ENCODE assay signal across 28 cellular contexts in genomic region chr18:50722311-50722710, GRCh38.
DNase-seq lines count a peak whose midpoint lies in the region; ATAC-seq and TF ChIP-seq lines count a peak whose summit lies in the region.
"Had no signal": no experiment of that assay in that cellular context is flagged by ENCODE, and none has a peak within 500 bp of the region (broad histone marks: within the 10 kb centered on the region; RNA-seq: fewer than 3 reads in every experiment).

No MANE protein-coding gene starts in this region.

- H3K27ac Mint-ChIP-seq in WTC11, result no peak overlapping the region
- H3K27ac Mint-ChIP-seq: activated CD4-positive, alpha-beta memory T cell treated with anti-CD3 and anti-CD28 coated beads, Interleukin-2, amount 10 ng/mL, durations not matched to agents 7 days and 5 days; activated naive CD8-positive, alpha-beta T cell treated with anti-CD3 and anti-CD28 coated beads for 36 hours; memory B cell; stimulated activated naive B cell treated with anti-CD40 and anti-IgM and Interleukin-4, amounts not matched to agents 10 μg/mL and 1 μg/mL and 100 μg/mL, for 72 hours had no signal

- no peaks in the 10 kb centered on the region for H3K79me2 ChIP-seq in Karpas-422 (ENCODE audit: low read length)

- no peak for TF ChIP-seq CTCF in WTC11 (IDR thresholded peaks at IDR 0.05)

- H4K20me1 ChIP-seq in Karpas-422 (ENCODE audit: insufficient read depth, low read depth, low read length), result no peaks in the 10 kb centered on the region
- H4K20me1 ChIP-seq: BLaER1 treated with 17β-estradiol and CSF1 and Interleukin-3, amounts not matched to agents 10 nM and 100 nM had no signal

- H3K4me3 Mint-ChIP-seq in WTC11, result no peak overlapping the region
- H3K4me3 Mint-ChIP-seq: activated CD4-positive, alpha-beta memory T cell treated with anti-CD3 and anti-CD28 coated beads, Interleukin-2, amount 10 ng/mL, durations not matched to agents 7 days and 5 days; activated naive CD8-positive, alpha-beta T cell treated with anti-CD3 and anti-CD28 coated beads for 36 hours; memory B cell; neural crest cell; stimulated activated naive B cell treated with anti-CD40 and anti-IgM and Interleukin-4, amounts not matched to agents 10 μg/mL and 1 μg/mL and 100 μg/mL, for 72 hours had no signal

- POLR2A ChIA-PET in WTC11 (lab: Charles Lee), result no interaction called here

- no peak overlapping the region for H2AFZ ChIP-seq in Karpas-422 (ENCODE audit: low read length)

- H3K9ac ChIP-seq in Karpas-422 (ENCODE audit: low read length), result no peak overlapping the region
- H3K9ac ChIP-seq: BLaER1 treated with 17β-estradiol and CSF1 and Interleukin-3, amounts not matched to agents 10 nM and 100 nM had no signal

- H3K9me2 ChIP-seq in Karpas-422 (replicated peaks; ENCODE audit: insufficient read depth, low read length), result no peaks in the 10 kb centered on the region

- no peaks in the 10 kb centered on the region for H3K9me3 Mint-ChIP-seq in WTC11
- H3K9me3 Mint-ChIP-seq: activated CD4-positive, alpha-beta memory T cell treated with anti-CD3 and anti-CD28 coated beads, Interleukin-2, amount 10 ng/mL, durations not matched to agents 7 days and 5 days; activated naive CD8-positive, alpha-beta T cell treated with anti-CD3 and anti-CD28 coated beads for 36 hours; memory B cell; neural crest cell; stimulated activated naive B cell treated with anti-CD40 and anti-IgM and Interleukin-4, amounts not matched to agents 10 μg/mL and 1 μg/mL and 100 μg/mL, for 72 hours had no signal

- H3K4me1 ChIP-seq in Karpas-422 (ENCODE audit: low read length), result no peaks in the 10 kb centered on the region
- H3K4me1 ChIP-seq: sigmoid colon had no signal

- ATAC-seq in WTC11 (peak; percentile 80), HG02642 (IDR thresholded peaks at IDR 0.05; ENCODE audit: poor library complexity, unreplicated experiment) (no peak)

- no peak overlapping the region for H3K4me3 ChIP-seq in Karpas-422 (ENCODE audit: low read length)
- H3K4me3 ChIP-seq: BLaER1 treated with 17β-estradiol and CSF1 and Interleukin-3, amounts not matched to agents 10 nM and 100 nM; cardiac muscle cell; esophagus muscularis mucosa; sigmoid colon; SK-N-MC had no signal

- H3K36me3 ChIP-seq in Karpas-422 (ENCODE audit: insufficient read depth, low read length), result no peaks in the 10 kb centered on the region
- H3K36me3 ChIP-seq: BLaER1 treated with 17β-estradiol and CSF1 and Interleukin-3, amounts not matched to agents 10 nM and 100 nM; cardiac muscle cell; esophagus muscularis mucosa; sigmoid colon had no signal

- no peaks in the 10 kb centered on the region for H3K27me3 Mint-ChIP-seq in WTC11 (ENCODE audit: low read depth)
- H3K27me3 Mint-ChIP-seq: activated CD4-positive, alpha-beta memory T cell treated with anti-CD3 and anti-CD28 coated beads, Interleukin-2, amount 10 ng/mL, durations not matched to agents 7 days and 5 days had no signal

- DNase-seq in ELR (ENCODE audit: low read depth), result peak; percentile 19
- DNase-seq in Karpas-422, result peak; percentile 49
- no peak for DNase-seq in WTC11 (ENCODE audit: low spot score)
- DNase-seq in iPS-NIHi7 (ENCODE audit: extremely low spot score), result peak; percentile 52
- DNase-seq in NCI-H2107 (lab: John Stamatoyannopoulos, UW), result no peak
- DNase-seq in SIG-M5 treated with dmso at 0.1 percent for 504 hours (lab: John Stamatoyannopoulos, UW; ENCODE audit: unreplicated experiment), result no peak
- no peak for DNase-seq in iPS-NIHi11 (ENCODE audit: low spot score)
- DNase-seq: activated CD4-positive, alpha-beta memory T cell treated with anti-CD3 and anti-CD28 coated beads, Interleukin-2, amount 10 ng/mL, durations not matched to agents 7 days and 5 days; activated CD4-positive, alpha-beta T cell treated with anti-CD3 and anti-CD28 coated beads for 1 hour; activated effector memory CD4-positive, alpha-beta T cell treated with Interleukin-2 at 50 U/mL for 16 hours; activated naive CD8-positive, alpha-beta T cell treated with anti-CD3 and anti-CD28 coated beads for 36 hours; activated T-cell treated with anti-CD3 and anti-CD28 coated beads for 4 hours; aorta; COR-L47; cortex of kidney; DMS79; foreskin melanocyte; IMR-90; sigmoid colon; stimulated activated CD4-positive, alpha-beta T cell treated with anti-CD3 and anti-CD28 coated beads, Interleukin-4, amount 100 ng/mL, for 4 hours; stimulated activated naive B cell treated with anti-CD40 and anti-IgM and Interleukin-4, amounts not matched to agents 10 μg/mL and 1 μg/mL and 100 μg/mL, for 72 hours had no signal

- peaks cover 17% of the 10 kb centered on the region for H3K4me1 Mint-ChIP-seq in WTC11
- H3K4me1 Mint-ChIP-seq: activated CD4-positive, alpha-beta memory T cell treated with anti-CD3 and anti-CD28 coated beads, Interleukin-2, amount 10 ng/mL, durations not matched to agents 7 days and 5 days had no signal

- no peak overlapping the region for H3K4me2 ChIP-seq in Karpas-422 (ENCODE audit: low read depth, low read length, poor library complexity, severe bottlenecking)
- H3K4me2 ChIP-seq: BLaER1 treated with 17β-estradiol and CSF1 and Interleukin-3, amounts not matched to agents 10 nM and 100 nM had no signal

- H3K36me3 Mint-ChIP-seq in WTC11, result no peaks in the 10 kb centered on the region
- H3K36me3 Mint-ChIP-seq: activated naive CD8-positive, alpha-beta T cell treated with anti-CD3 and anti-CD28 coated beads for 36 hours; memory B cell; stimulated activated naive B cell treated with anti-CD40 and anti-IgM and Interleukin-4, amounts not matched to agents 10 μg/mL and 1 μg/mL and 100 μg/mL, for 72 hours had no signal

- H3K9me3 ChIP-seq in Karpas-422 (ENCODE audit: low read length), result no peaks in the 10 kb centered on the region
- H3K9me3 ChIP-seq: BLaER1 treated with 17β-estradiol and CSF1 and Interleukin-3, amounts not matched to agents 10 nM and 100 nM; esophagus muscularis mucosa; sigmoid colon had no signal

- no peaks in the 10 kb centered on the region for H3K27me3 ChIP-seq in Karpas-422 (ENCODE audit: low read length)
- H3K27me3 ChIP-seq: BLaER1 treated with 17β-estradiol and CSF1 and Interleukin-3, amounts not matched to agents 10 nM and 100 nM; cardiac muscle cell; esophagus muscularis mucosa; sigmoid colon had no signal

- no peak overlapping the region for H3K27ac ChIP-seq in Karpas-422 (ENCODE audit: low read length)
- H3K27ac ChIP-seq: BLaER1 treated with 17β-estradiol and CSF1 and Interleukin-3, amounts not matched to agents 10 nM and 100 nM; cardiac muscle cell; esophagus muscularis mucosa; sigmoid colon; SK-N-MC had no signal

- CTCF ChIA-PET in WTC11 (lab: Charles Lee), result interaction anchor here (0.7 to 1.1 kb wide), 3 partner anchors 10 to 60 kb away, joined by 3 to 10 read pairs (median 4); no protein-coding TSS in a partner anchor

TF ChIP-seq in WTC11, 78 proteins besides CTCF, POLR2A, EP300 and RAD21:
- TF ChIP-seq AFF4 (CRISPR knock-in tag; IDR thresholded peaks at IDR 0.05; ENCODE audit: borderline replicate concordance), result no peak
- no peak for TF ChIP-seq ESRRA (CRISPR knock-in tag; IDR thresholded peaks at IDR 0.05; ENCODE audit: borderline replicate concordance)
- TF ChIP-seq SP1 (CRISPR knock-in tag; conservative IDR thresholded peaks at IDR 0.05), result no peak
- no peak for TF ChIP-seq MYBL2 (CRISPR knock-in tag; IDR thresholded peaks at IDR 0.05)

Comparison
In these comparisons a context has a peak if more than half of its experiments do, and no peak if none do; other contexts are left out.
1. DNase-seq: peak in ELR (single experiment), Karpas-422 (single experiment) and iPS-NIHi7 (single experiment); none in WTC11 (single experiment), NCI-H2107 (single experiment), SIG-M5 treated with dmso at 0.1 percent for 504 hours (single experiment) and iPS-NIHi11 (single experiment).